Comparison of ENCODE assay signal across 8 cellular contexts in genomic region chr3:48240711-48241491, GRCh38. TPM values are rescaled to one million over a fixed set of nuclear protein-coding genes. Genes with fewer than 3 reads are reported as not detected.
DNase-seq lines count a peak whose midpoint lies in the region; ATAC-seq and TF ChIP-seq lines count a peak whose summit lies in the region.

Gene ZNF589 (plus strand): TSS chr3:48241104. CDS start chr3:48241172, 68 bp downstream.

- CTCF ChIA-PET in activated B cell treated with CpG ODN at 0.5 μM for 24 hours (lab: Charles Lee), result interaction anchor here (0.8 to 2.6 kb wide), 3 partner anchors 47 to 195 kb away, joined by 3 to 13 read pairs (median 3); no protein-coding TSS in a partner anchor

- peaks cover 17% of the 10 kb centered on the region for H3K4me1 Mint-ChIP-seq in activated B cell treated with CpG ODN at 0.5 μM for 24 hours

- no peaks in the 10 kb centered on the region for H3K9me3 Mint-ChIP-seq in activated B cell treated with CpG ODN at 0.5 μM for 24 hours

- H3K27ac Mint-ChIP-seq in activated B cell treated with CpG ODN at 0.5 μM for 24 hours, result peak within 1 kb of the TSS; percentile 94

- TF ChIP-seq CTCF in activated B cell treated with CpG ODN at 0.5 μM for 24 hours (IDR thresholded peaks at IDR 0.05), result no peak

- POLR2A ChIA-PET in activated B cell treated with CpG ODN at 0.5 μM for 24 hours (lab: Charles Lee), result interaction anchor here (0.6 to 2.5 kb wide), 14 partner anchors 9 to 475 kb away, joined by 3 to 19 read pairs (median 4); partner anchors contain the start of genes ATRIP, CAMP, CCDC51 and CDC25A

- DNase-seq in AG08396 (ENCODE audit: low spot score) (peak; percentile 91), NCI-H226 (peak; percentile 95), activated B cell treated with CpG ODN at 0.5 μM for 24 hours (peak; percentile 94), islet precursor cell (peak; percentile 98)
- peak; percentile 95 for DNase-seq in central memory CD4-positive, alpha-beta T cell
- peak; percentile 99 for DNase-seq in stimulated activated CD4-positive, alpha-beta T cell treated with anti-CD3 and anti-CD28 coated beads, Interleukin-15, amount 100 ng/mL, for 24 hours

- peak; percentile 91 for ATAC-seq in GM18907 (IDR thresholded peaks at IDR 0.05; ENCODE audit: unreplicated experiment)
- peak; percentile 92 for ATAC-seq in HG03159 (IDR thresholded peaks at IDR 0.05; ENCODE audit: unreplicated experiment)
- peak; percentile 96 for ATAC-seq in activated B cell treated with CpG ODN at 0.5 μM for 24 hours (ENCODE audit: low read depth)

- intact Hi-C loops in activated B cell treated with CpG ODN at 0.5 μM for 24 hours (cut with micrococcal nuclease), result loop anchor here (1.0 kb wide), 6 partner anchors 47 to 316 kb away; partner anchors contain the start of genes CDC25A and NME6

- peak within 1 kb of the TSS; percentile 92 for H3K4me3 Mint-ChIP-seq in activated B cell treated with CpG ODN at 0.5 μM for 24 hours

- H3K36me3 Mint-ChIP-seq in activated B cell treated with CpG ODN at 0.5 μM for 24 hours (ENCODE audit: low read depth), result peaks cover 2% of the 10 kb centered on the region

- H3K27me3 Mint-ChIP-seq in activated B cell treated with CpG ODN at 0.5 μM for 24 hours, result no peaks in the 10 kb centered on the region

RNA-seq across cellular contexts. Expression of gene ZNF589, which starts in this region (rescaled TPM):
- 12.4 and 19.2 TPM in 2 replicates for total RNA-seq in activated B cell treated with CpG ODN at 0.5 μM for 24 hours

Comparison
In these comparisons a context has a peak if more than half of its experiments do, and no peak if none do; other contexts are left out.
1. Peak in every context shown above with its lines: DNase-seq and ATAC-seq.